In genomic region chr15:63190993-63191392, GRCh38 we compare ENCODE assay signal across 1 cellular context.
TF ChIP-seq lines count a peak whose summit lies in the region.

No MANE protein-coding gene starts in this region.

TF ChIP-seq in K562, 482 proteins besides CTCF, POLR2A, EP300 and RAD21 (continued from another document):
- TF ChIP-seq ZBTB49 (CRISPR knock-in tag; IDR thresholded peaks at IDR 0.05; ENCODE audit: borderline replicate concordance): no peak
- TF ChIP-seq DNMT1 (IDR thresholded peaks at IDR 0.05): no peak
- no peak for TF ChIP-seq ZBTB34 (CRISPR knock-in tag; IDR thresholded peaks at IDR 0.05)
